8 cellular contexts compared by ENCODE assay signal in genomic region chr1:161439280-161440232, GRCh38.
DNase-seq lines count a peak whose midpoint lies in the region; ATAC-seq, FAIRE-seq and TF ChIP-seq lines count a peak whose summit lies in the region.

No MANE protein-coding gene starts in this region.

- H3K36me3 Mint-ChIP-seq in Caco-2 (ENCODE audit: insufficient read depth, unreplicated experiment), result peaks cover 27% of the 10 kb centered on the region

- no peaks in the 10 kb centered on the region for H3K9me3 Mint-ChIP-seq in Caco-2 (ENCODE audit: unreplicated experiment)

- H3K4me1 ChIP-seq in Caco-2, result no peaks in the 10 kb centered on the region
- peaks cover 5 to 14% of the 10 kb centered on the region in 2 experiments; a peak in 4 of 5 replicates for H3K4me1 ChIP-seq in K562 (replicated peaks in 1 of 2; ENCODE audit: control insufficient read depth in 2 of 2, insufficient read depth in 2 of 2, low read length in 2 of 2)
- no peaks in the 10 kb centered on the region for H3K4me1 ChIP-seq in mesendoderm (ENCODE audit: control insufficient read depth, low read depth, low read length)

- peak overlapping the region; percentile 48 for H3K23ac ChIP-seq in mesendoderm (ENCODE audit: low read length)

- peaks cover 5% of the 10 kb centered on the region for H3K4me1 Mint-ChIP-seq in Caco-2 (ENCODE audit: low read depth, unreplicated experiment)

- no peak overlapping the region for H2BK120ac ChIP-seq in mesendoderm (ENCODE audit: low read depth, low read length)

- no peaks in the 10 kb centered on the region for H3K27me3 ChIP-seq in Caco-2 (replicated peaks; ENCODE audit: control insufficient read depth, insufficient read depth, low read length)
- H3K27me3 ChIP-seq in K562 (ENCODE audit: control insufficient read depth in 2 of 2, insufficient read depth in 2 of 2, low read length in 2 of 2), result no peaks in the 10 kb centered on the region
- H3K27me3 ChIP-seq in mesendoderm (ENCODE audit: insufficient read depth, low read length, poor library complexity), result peaks cover 10% of the 10 kb centered on the region

- no peak for TF ChIP-seq EP300 in K562 (IDR thresholded peaks at IDR 0.05; ENCODE audit: low read length)

- no peak overlapping the region for H3K18ac ChIP-seq in mesendoderm (ENCODE audit: low read length)

- no peak overlapping the region for H2BK15ac ChIP-seq in mesendoderm (replicated peaks; ENCODE audit: low read depth)

- H3K36me3 ChIP-seq in Caco-2 (ENCODE audit: control insufficient read depth, insufficient read depth, low read length) (no peaks in the 10 kb centered on the region), K562 (ENCODE audit: control insufficient read depth, insufficient read depth, low read length) (no peaks in the 10 kb centered on the region), mesendoderm (ENCODE audit: control insufficient read depth, insufficient read depth, low read length) (no peaks in the 10 kb centered on the region)

- TF ChIP-seq RAD21 in K562 (CRISPR knock-in tag; conservative IDR thresholded peaks at IDR 0.05 in 1 of 2, IDR thresholded peaks at IDR 0.05 in 1 of 2), result no peak

- H3K9me1 ChIP-seq in K562 (ENCODE audit: control insufficient read depth, insufficient read depth, low read length), result peaks cover 4% of the 10 kb centered on the region

- in situ Hi-C loops in K562 (cut with MboI), result no loop called here

- H3K27ac ChIP-seq in K562 (ENCODE audit: extremely low read depth, low read depth, low read length) (peak overlapping the region; percentile 90), mesendoderm (ENCODE audit: low read depth, low read length) (no peak overlapping the region)

- no peak overlapping the region for H2BK5ac ChIP-seq in mesendoderm (ENCODE audit: low read length)

- H3K9me3 ChIP-seq in Caco-2 (no peaks in the 10 kb centered on the region), K562 (replicated peaks; ENCODE audit: control insufficient read depth, insufficient read depth, low read depth, low read length) (no peaks in the 10 kb centered on the region)

- H3K4me3 ChIP-seq in Caco-2 (ENCODE audit: low read depth, low read length) (peak overlapping the region; percentile 73), K562 (peak overlapping the region; percentile 89), mesendoderm (ENCODE audit: low read length) (peak overlapping the region; percentile 12)

- TF ChIP-seq CTCF in Caco-2 (IDR thresholded peaks at IDR 0.05; ENCODE audit: insufficient read depth in 1 of 2, low read depth in 1 of 2, low read length in 1 of 2, severe bottlenecking in 1 of 2, unreplicated experiment in 1 of 2) (no peak), K562 (IDR thresholded peaks at IDR 0.05 in 2 of 3, conservative IDR thresholded peaks at IDR 0.05 in 1 of 3; ENCODE audit: insufficient read depth in 2 of 3, low read depth in 1 of 3, low read length in 3 of 3) (no peak)

- ATAC-seq in K562 (peak; percentile 14; the same call in 2 of the 3 replicates), HG02798 (IDR thresholded peaks at IDR 0.05; ENCODE audit: poor library complexity, unreplicated experiment) (no peak)

- BruUV-seq in Caco-2 (replicated peaks; lab: Mats Ljungman, UMichigan), result no TSS peak
- no TSS peak for BruUV-seq in K562 (replicated peaks; lab: Mats Ljungman, UMichigan)

- CTCF ChIA-PET in Caco-2 (lab: Charles Lee), result interaction anchor here (0.9 to 1.2 kb wide), 3 partner anchors 10 to 238 kb away, joined by 3 to 4 read pairs (median 3); partner anchors contain the start of gene NDUFS2
- CTCF ChIA-PET in K562 (lab: Yijun Ruan, JAX; ENCODE audit: low intra/inter-chr PET ratio), result interaction anchor here (0.6 kb wide), 1 partner anchor 25 kb away, joined by 3 read pairs; no protein-coding TSS in a partner anchor

- H3K79me2 ChIP-seq in K562 (ENCODE audit: control insufficient read depth, insufficient read depth, low read length) (no peaks in the 10 kb centered on the region; the same call in 2 of the 3 replicates), mesendoderm (ENCODE audit: control insufficient read depth, insufficient read depth, low read length) (no peaks in the 10 kb centered on the region)

- no peak overlapping the region for H3K4ac ChIP-seq in mesendoderm (ENCODE audit: low read depth, low read length)

- H3K9ac ChIP-seq in K562 (ENCODE audit: insufficient read depth in 1 of 2, low read depth in 2 of 2, low read length in 2 of 2) (peak overlapping the region; percentile 92 to 98), mesendoderm (ENCODE audit: low read length) (peak overlapping the region; percentile 53)

- no peaks in the 10 kb centered on the region for H3K79me1 ChIP-seq in mesendoderm (ENCODE audit: low read length)

- no peaks in the 10 kb centered on the region for H4K20me1 ChIP-seq in K562 (replicated peaks; ENCODE audit: control insufficient read depth, insufficient read depth, low read length)

- peak overlapping the region; percentile 69 for H3K56ac ChIP-seq in mesendoderm (ENCODE audit: low read length)

- H3K27ac Mint-ChIP-seq in Caco-2 (ENCODE audit: unreplicated experiment), result peak overlapping the region; percentile 25

- no peak overlapping the region for H4K8ac ChIP-seq in mesendoderm (ENCODE audit: low read depth, low read length)

- intact Hi-C loops in Caco-2 (cut with micrococcal nuclease; ENCODE audit: unreplicated experiment) (loop anchor here (10.0 kb wide), 1 partner anchor 45 kb away; no protein-coding TSS in a partner anchor), K562 (cut with micrococcal nuclease) (loop anchor here (10.0 kb wide), 1 partner anchor 125 kb away; the partner anchor contains the start of gene SDHC)

- POLR2A ChIA-PET in Caco-2 (lab: Charles Lee), result no interaction called here
- POLR2A ChIA-PET in K562 (lab: Yijun Ruan, JAX), result interaction anchor here (0.6 to 2.4 kb wide), 8 partner anchors 10 to 281 kb away, joined by 3 to 20 read pairs (median 4); no protein-coding TSS in a partner anchor

- DNase-seq in Caco-2 (peak; percentile 60 to 67), M059J (ENCODE audit: low read depth) (peak; percentile 53), K562 (ENCODE audit: extremely low read depth in 1 of 4, low spot score in 3 of 4) (peak; percentile 25 to 70 (median 34)), mesendoderm (peak; percentile 73), ureter (ENCODE audit: low spot score) (peak; percentile 44), foreskin melanocyte (no peak), NCI-H2196 treated with DMSO at 0.1 percent for 48 hours (lab: John Stamatoyannopoulos, UW; ENCODE audit: unreplicated experiment) (no peak)

- peak overlapping the region; percentile 97 for H2AFZ ChIP-seq in K562 (ENCODE audit: low read depth, low read length)

- H3K4me2 ChIP-seq in K562 (ENCODE audit: insufficient read depth, low read length) (peak overlapping the region; percentile 91), mesendoderm (ENCODE audit: low read length) (peak overlapping the region; percentile 88)

- peak overlapping the region; percentile 89 for H3K4me3 Mint-ChIP-seq in Caco-2 (ENCODE audit: unreplicated experiment)

- TF ChIP-seq POLR2A in K562 (conservative IDR thresholded peaks at IDR 0.05), result no peak

- H3K27me3 Mint-ChIP-seq in Caco-2 (ENCODE audit: insufficient read depth, unreplicated experiment), result peaks cover 3% of the 10 kb centered on the region

- no peak overlapping the region for H2AK5ac ChIP-seq in mesendoderm (ENCODE audit: low read length)

- 45% methylated on average over 41 of the region's 44 CpGs for WGBS in K562 (ENCODE audit: insufficient coverage, low coverage, missing lambda C conversion rate)
- WGBS in mesendoderm (ENCODE audit: extremely low coverage, insufficient coverage, low lambda C conversion rate), result no CpG with 5 or more reads among the region's 44 CpGs

- no peak for FAIRE-seq in K562 (lab: Jason Lieb, UNC)

- no peak overlapping the region for H4K5ac ChIP-seq in mesendoderm (ENCODE audit: low read length)

TF ChIP-seq in K562, 482 proteins besides CTCF, POLR2A, EP300 and RAD21 (continues in another document):
- no peak for TF ChIP-seq XRCC3 (IDR thresholded peaks at IDR 0.05)
- TF ChIP-seq HNRNPLL (IDR thresholded peaks at IDR 0.05; ENCODE audit: low read depth, low read length, poor library complexity, severe bottlenecking), result peak; percentile 87
- TF ChIP-seq CBX3 (IDR thresholded peaks at IDR 0.05; ENCODE audit: borderline replicate concordance in 1 of 2, low read length in 2 of 2), result 0 out of 3 replicates have a peak, but pooled peaks of 1 of the 2 experiments have one; percentile 6
- peak; percentile 63; the same call in 1 of the 2 replicates for TF ChIP-seq KAT7 (CRISPR knock-in tag; IDR thresholded peaks at IDR 0.05; ENCODE audit: borderline replicate concordance)
- TF ChIP-seq NFE2L1 (tag; IDR thresholded peaks at IDR 0.05; ENCODE audit: borderline replicate concordance, low read depth), result no peak
- TF ChIP-seq HDGF (IDR thresholded peaks at IDR 0.05), result no peak
- TF ChIP-seq MAX (CRISPR knock-in tag; IDR thresholded peaks at IDR 0.05), result peak; percentile 73
- TF ChIP-seq CEBPB (tag; IDR thresholded peaks at IDR 0.05), result peak; percentile 89
- TF ChIP-seq ZNF133 (CRISPR knock-in tag; IDR thresholded peaks at IDR 0.05), result no peak
- no peak for TF ChIP-seq NCOA2 (IDR thresholded peaks at IDR 0.05; ENCODE audit: partially characterized antibody in 2 of 2)
- TF ChIP-seq ZNF41 (CRISPR knock-in tag; conservative IDR thresholded peaks at IDR 0.05), result no peak
- TF ChIP-seq MYC (IDR thresholded peaks at IDR 0.05; ENCODE audit: low read depth, low read length), result peak; percentile 8; the same call in 1 of the 2 replicates
- no peak for TF ChIP-seq MYC (CRISPR knock-in tag; IDR thresholded peaks at IDR 0.05; ENCODE audit: borderline replicate concordance, low read depth)
- TF ChIP-seq, protein P1, sequence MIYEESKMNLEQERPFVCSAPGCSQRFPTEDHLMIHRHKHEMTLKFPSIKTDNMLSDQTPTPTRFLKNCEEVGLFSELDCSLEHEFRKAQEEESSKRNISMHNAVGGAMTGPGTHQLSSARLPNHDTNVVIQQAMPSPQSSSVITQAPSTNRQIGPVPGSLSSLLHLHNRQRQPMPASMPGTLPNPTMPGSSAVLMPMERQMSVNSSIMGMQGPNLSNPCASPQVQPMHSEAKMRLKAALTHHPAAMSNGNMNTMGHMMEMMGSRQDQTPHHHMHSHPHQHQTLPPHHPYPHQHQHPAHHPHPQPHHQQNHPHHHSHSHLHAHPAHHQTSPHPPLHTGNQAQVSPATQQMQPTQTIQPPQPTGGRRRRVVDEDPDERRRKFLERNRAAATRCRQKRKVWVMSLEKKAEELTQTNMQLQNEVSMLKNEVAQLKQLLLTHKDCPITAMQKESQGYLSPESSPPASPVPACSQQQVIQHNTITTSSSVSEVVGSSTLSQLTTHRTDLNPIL (CRISPR knock-in tag; IDR thresholded peaks at IDR 0.05), result no peak
- TF ChIP-seq CBX1 (IDR thresholded peaks at IDR 0.05; ENCODE audit: low read depth), result no peak

Comparison
In these comparisons a context has a peak if more than half of its experiments do, and no peak if none do; other contexts are left out.
1. DNase-seq: peak in Caco-2 (2 of 2), M059J (single experiment), K562 (4 of 4), mesendoderm (single experiment) and ureter (single experiment); none in foreskin melanocyte (single experiment) and NCI-H2196 treated with DMSO at 0.1 percent for 48 hours (single experiment).
2. H3K4me3 ChIP-seq: peak in every context shown above with its lines; median percentile 89 in K562; 73 in Caco-2; 12 in mesendoderm.